15 cellular contexts compared by ENCODE assay signal in the genomic region with DNA sequence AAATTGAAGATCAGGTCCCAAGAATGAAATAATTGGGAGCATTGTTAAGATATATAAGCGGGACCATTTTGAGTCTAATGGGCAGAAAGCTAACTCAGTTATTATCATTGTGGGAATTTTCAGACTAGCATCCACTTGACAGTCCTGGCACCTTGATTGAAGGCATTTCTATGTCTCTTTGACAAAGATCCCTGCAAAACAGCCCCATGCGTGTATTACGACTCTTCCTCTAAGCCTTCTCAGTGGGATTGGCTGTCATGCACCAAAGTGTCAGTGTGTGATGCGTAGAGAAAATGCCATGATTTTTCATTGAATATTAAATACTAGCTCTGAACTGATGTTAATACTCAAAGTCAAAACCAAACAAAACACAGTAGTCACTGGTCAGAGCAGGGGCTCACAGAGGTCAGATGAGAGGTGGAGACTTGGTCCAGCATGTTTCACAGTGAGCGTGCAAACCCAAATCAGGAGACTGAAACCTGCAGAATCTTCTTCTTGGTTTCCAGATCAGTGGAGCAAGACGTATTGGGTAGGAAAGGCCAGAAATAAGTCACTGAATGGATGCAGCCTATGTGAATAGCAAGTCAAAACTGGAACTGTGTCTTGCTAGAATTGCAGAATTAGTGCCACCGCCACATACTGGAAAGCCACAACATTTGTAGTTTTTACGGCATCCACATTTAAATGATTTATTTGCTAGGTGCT.
DNase-seq lines count a peak whose midpoint lies in the region; ATAC-seq, FAIRE-seq and TF ChIP-seq lines count a peak whose summit lies in the region.
"Had no signal": no experiment of that assay in that cellular context is flagged by ENCODE, and none has a peak within 500 bp of the region (broad histone marks: within the 10 kb centered on the region; RNA-seq: fewer than 3 reads in every experiment).

No MANE protein-coding gene starts in this region.

- no peaks in the 10 kb centered on the region for H3K4me1 Mint-ChIP-seq in CD8-positive, alpha-beta T cell (ENCODE audit: low read depth)

- POLR2A ChIA-PET in CD8-positive, alpha-beta T cell (lab: Charles Lee): no interaction called here

- peak; percentile 69 for FAIRE-seq in GM12891 (lab: Jason Lieb, UNC)

- no peaks in the 10 kb centered on the region for H3K36me3 Mint-ChIP-seq in CD8-positive, alpha-beta T cell

- H3K36me3 ChIP-seq in CD8-positive, alpha-beta T cell (ENCODE audit: insufficient read depth, low read length): no peaks in the 10 kb centered on the region
- H3K36me3 ChIP-seq: esophagus muscularis mucosa had no signal

- intact Hi-C loops in CD8-positive, alpha-beta T cell (cut with DNase I, micrococcal nuclease): no loop called here

- no peak overlapping the region for H3K4me3 Mint-ChIP-seq in CD8-positive, alpha-beta T cell

- peak; percentile 77 for ATAC-seq in GM19455 (IDR thresholded peaks at IDR 0.05; ENCODE audit: unreplicated experiment)
- peak; percentile 96 for ATAC-seq in HG02870 (IDR thresholded peaks at IDR 0.05; ENCODE audit: unreplicated experiment)
- peak; percentile 81 for ATAC-seq in HG03520 (IDR thresholded peaks at IDR 0.05; ENCODE audit: unreplicated experiment)
- no peak for ATAC-seq in CD8-positive, alpha-beta T cell
- ATAC-seq: SK-N-SH treated with all-trans-retinoic acid at 6 μM for 48 hours had no signal

- H3K27me3 Mint-ChIP-seq in CD8-positive, alpha-beta T cell (ENCODE audit: low read depth): peaks cover 9% of the 10 kb centered on the region
- H3K27me3 Mint-ChIP-seq: progenitor cell of endocrine pancreas had no signal

- no peak for TF ChIP-seq POLR2A in GM12891 (IDR thresholded peaks at IDR 0.05; ENCODE audit: low read depth, low read length)

- CTCF ChIA-PET in CD8-positive, alpha-beta T cell (lab: Charles Lee): no interaction called here

- DNase-seq in GM12891 (ENCODE audit: insufficient read length, low spot score) (no peak), GF-D8 (lab: John Stamatoyannopoulos, UW) (no peak), cerebellar nuclear complex (lab: John Stamatoyannopoulos, UW) (no peak)
- DNase-seq in CD8-positive, alpha-beta T cell: no peak
- no peak for DNase-seq in activated CD4-positive, alpha-beta T cell treated with anti-CD3 and anti-CD28 coated beads for 4 hours
- DNase-seq: activated CD4-positive, alpha-beta T cell treated with anti-CD3 and anti-CD28 coated beads, Interleukin-2, amount 50 U/mL, for 4 hours; activated naive CD4-positive, alpha-beta T cell treated with anti-CD3 and anti-CD28 coated beads, Interleukin-2, amount 50 U/mL, for 16 hours; GM23248; NCI-H2029 treated with DMSO at 0.1 percent for 48 hours had no signal

- H3K27ac ChIP-seq in CD8-positive, alpha-beta T cell (ENCODE audit: low read depth, low read length): no peak overlapping the region
- H3K27ac ChIP-seq: esophagus muscularis mucosa, GM23248 had no signal

- no peaks in the 10 kb centered on the region for H3K4me1 ChIP-seq in CD8-positive, alpha-beta T cell (ENCODE audit: insufficient read depth, low read length)

- H3K9me3 Mint-ChIP-seq in CD8-positive, alpha-beta T cell: no peaks in the 10 kb centered on the region

- no peak overlapping the region for H3K27ac Mint-ChIP-seq in CD8-positive, alpha-beta T cell
- H3K27ac Mint-ChIP-seq: progenitor cell of endocrine pancreas had no signal

- no peak overlapping the region for H3K4me3 ChIP-seq in CD8-positive, alpha-beta T cell (ENCODE audit: low read depth, low read length)
- H3K4me3 ChIP-seq: esophagus muscularis mucosa, GM23248 had no signal

- H3K27me3 ChIP-seq in CD8-positive, alpha-beta T cell (ENCODE audit: insufficient read depth, low read length): no peaks in the 10 kb centered on the region
- H3K27me3 ChIP-seq: esophagus muscularis mucosa had no signal

- H3K9me3 ChIP-seq in CD8-positive, alpha-beta T cell (ENCODE audit: low read length): no peaks in the 10 kb centered on the region
- H3K9me3 ChIP-seq: esophagus muscularis mucosa had no signal

- no peak for TF ChIP-seq CTCF in CD8-positive, alpha-beta T cell (IDR thresholded peaks at IDR 0.05)

TF ChIP-seq in GM12891, 5 proteins besides CTCF, POLR2A, EP300 and RAD21:
- TF ChIP-seq PAX5 (IDR thresholded peaks at IDR 0.05; ENCODE audit: insufficient read depth, low read length, severe bottlenecking): peak; percentile 94
- no peak for TF ChIP-seq SPI1 (IDR thresholded peaks at IDR 0.05; ENCODE audit: low read depth, low read length)
